In genomic region chr20:47354710-47355488, GRCh38 we compare ENCODE assay signal across 9 cellular contexts. TPM values are rescaled to one million over a fixed set of nuclear protein-coding genes. Genes with fewer than 3 reads are reported as not detected.
DNase-seq lines count a peak whose midpoint lies in the region; ATAC-seq, FAIRE-seq and TF ChIP-seq lines count a peak whose summit lies in the region.
"Had no signal": no experiment of that assay in that cellular context is flagged by ENCODE, and none has a peak within 500 bp of the region (broad histone marks: within the 10 kb centered on the region; RNA-seq: fewer than 3 reads in every experiment).

No MANE protein-coding gene starts in this region.

- ATAC-seq in CD4-positive, CD25-positive, alpha-beta regulatory T cell (ENCODE audit: low read depth in 2 of 2), result no peak
- ATAC-seq in GM21381 (IDR thresholded peaks at IDR 0.05; ENCODE audit: unreplicated experiment) (no peak), GM18502 (IDR thresholded peaks at IDR 0.05; ENCODE audit: poor library complexity, unreplicated experiment) (no peak)

- peak overlapping the region; percentile 87 to 99 (median 99) for H3K27ac Mint-ChIP-seq in CD4-positive, CD25-positive, alpha-beta regulatory T cell
- H3K27ac Mint-ChIP-seq in MCF 10A (ENCODE audit: low read depth, unreplicated experiment), result no peak overlapping the region

- intact Hi-C loops in MCF 10A (cut with micrococcal nuclease), result loop anchor here (1.0 kb wide), 1 partner anchor 38 kb away; no protein-coding TSS in a partner anchor

- H3K4me3 ChIP-seq in CD4-positive, CD25-positive, alpha-beta regulatory T cell (ENCODE audit: low read depth, low read length), result peak overlapping the region; percentile 93
- H3K4me3 ChIP-seq in mucosa of stomach (ENCODE audit: low read length), result peak overlapping the region; percentile 1

- no peak for TF ChIP-seq CTCF in MCF 10A (IDR thresholded peaks at IDR 0.05; ENCODE audit: unreplicated experiment)

- H3K36me3 Mint-ChIP-seq in CD4-positive, CD25-positive, alpha-beta regulatory T cell, result peaks cover 19% of the 10 kb centered on the region
- H3K36me3 Mint-ChIP-seq in MCF 10A (ENCODE audit: insufficient read depth, unreplicated experiment), result peaks cover 6% of the 10 kb centered on the region

- no peaks in the 10 kb centered on the region for H3K9me3 ChIP-seq in CD4-positive, CD25-positive, alpha-beta regulatory T cell (ENCODE audit: control insufficient read depth in 2 of 2, low read length in 2 of 2)
- no peaks in the 10 kb centered on the region for H3K9me3 ChIP-seq in mucosa of stomach (ENCODE audit: control insufficient read depth, low read length)

- H3K9ac ChIP-seq in mucosa of stomach (ENCODE audit: low read length), result peak overlapping the region; percentile 77

- no peaks in the 10 kb centered on the region for H3K27me3 ChIP-seq in CD4-positive, CD25-positive, alpha-beta regulatory T cell (ENCODE audit: control insufficient read depth, insufficient read depth, low read length)
- H3K27me3 ChIP-seq in mucosa of stomach (ENCODE audit: control insufficient read depth, insufficient read depth, low read length), result no peaks in the 10 kb centered on the region

- no peaks in the 10 kb centered on the region for H3K9me3 Mint-ChIP-seq in CD4-positive, CD25-positive, alpha-beta regulatory T cell
- H3K9me3 Mint-ChIP-seq in MCF 10A (ENCODE audit: unreplicated experiment), result no peaks in the 10 kb centered on the region
- H3K9me3 Mint-ChIP-seq: neural crest cell had no signal

- peaks cover 79% of the 10 kb centered on the region for H3K4me1 ChIP-seq in CD4-positive, CD25-positive, alpha-beta regulatory T cell (ENCODE audit: control insufficient read depth, insufficient read depth, low read length, poor library complexity, severe bottlenecking)
- peaks cover 96% of the 10 kb centered on the region for H3K4me1 ChIP-seq in mucosa of stomach (ENCODE audit: control insufficient read depth, insufficient read depth, low read length)

- BruUV-seq in MCF 10A (replicated peaks; lab: Mats Ljungman, UMichigan), result TSS peak; percentile 14

- H3K4me1 Mint-ChIP-seq in CD4-positive, CD25-positive, alpha-beta regulatory T cell, result peaks cover 24 to 44% (median 32%) of the 10 kb centered on the region in 4 donors
- H3K4me1 Mint-ChIP-seq in MCF 10A (ENCODE audit: insufficient read depth, unreplicated experiment), result peaks cover 54% of the 10 kb centered on the region

- peak overlapping the region; percentile 89 for H3K27ac ChIP-seq in CD4-positive, CD25-positive, alpha-beta regulatory T cell (ENCODE audit: insufficient read depth, low read length, poor library complexity, severe bottlenecking)

- no peak for FAIRE-seq in RCC 7860 (lab: Jason Lieb, UNC)

- DNase-seq in CD4-positive, CD25-positive, alpha-beta regulatory T cell, result peak in 1 of 3 donors; percentile 39
- peak; percentile 82 for DNase-seq in M059J (ENCODE audit: low read depth)
- peak; percentile 36 for DNase-seq in MCF 10A (ENCODE audit: unreplicated experiment)
- no peak for DNase-seq in mucosa of gallbladder (ENCODE audit: low spot score)
- DNase-seq in RCC 7860 (ENCODE audit: low spot score), result no peak

- peak overlapping the region; percentile 94 to 96 (median 95) for H3K4me3 Mint-ChIP-seq in CD4-positive, CD25-positive, alpha-beta regulatory T cell
- H3K4me3 Mint-ChIP-seq in MCF 10A (ENCODE audit: unreplicated experiment), result no peak overlapping the region
- H3K4me3 Mint-ChIP-seq: neural crest cell had no signal

- POLR2A ChIA-PET in MCF 10A (lab: Yijun Ruan, JAX), result interaction anchor here (0.7 to 19.8 kb wide), 15 partner anchors 6 to 676 kb away, joined by 3 to 1977 read pairs (median 18); partner anchors contain the start of gene NCOA3

- no peaks in the 10 kb centered on the region for H3K27me3 Mint-ChIP-seq in CD4-positive, CD25-positive, alpha-beta regulatory T cell
- H3K27me3 Mint-ChIP-seq in MCF 10A (ENCODE audit: insufficient read depth, unreplicated experiment), result no peaks in the 10 kb centered on the region

- H3K36me3 ChIP-seq in CD4-positive, CD25-positive, alpha-beta regulatory T cell (ENCODE audit: control insufficient read depth, insufficient read depth, low read length), result peaks cover 3% of the 10 kb centered on the region
- H3K36me3 ChIP-seq in mucosa of stomach (ENCODE audit: control insufficient read depth, insufficient read depth, low read length), result no peaks in the 10 kb centered on the region

- CTCF ChIA-PET in MCF 10A (lab: Yijun Ruan, JAX), result interaction anchor here (0.6 to 6.3 kb wide), 13 partner anchors 9 to 165 kb away, joined by 3 to 50 read pairs (median 4); no protein-coding TSS in a partner anchor

RNA-seq across cellular contexts. Expression of gene ZMYND8, which starts 1.6 kb away (rescaled TPM):
- total RNA-seq in CD4-positive, CD25-positive, alpha-beta regulatory T cell, result 47.2 TPM
- 10 to 100 TPM in 1 of 4 donors, 1 to 10 TPM in 3; 7.5 to 10.4 (median 8.2) TPM for polyA plus RNA-seq in CD4-positive, CD25-positive, alpha-beta regulatory T cell
- total RNA-seq in M059J (2014; rRNA removed; shearing (Covaris generic)), result 23.6 and 49.6 TPM in 2 replicates
- total RNA-seq in MCF 10A (2022) (126 and 127 TPM in 2 replicates), mucosa of gallbladder (55.2 TPM)

Comparison
In these comparisons a context has a peak if more than half of its experiments do, and no peak if none do; other contexts are left out.
1. DNase-seq: peak in M059J (single experiment) and MCF 10A (single experiment); none in mucosa of gallbladder (single experiment) and RCC 7860 (single experiment).